In the genomic region with DNA sequence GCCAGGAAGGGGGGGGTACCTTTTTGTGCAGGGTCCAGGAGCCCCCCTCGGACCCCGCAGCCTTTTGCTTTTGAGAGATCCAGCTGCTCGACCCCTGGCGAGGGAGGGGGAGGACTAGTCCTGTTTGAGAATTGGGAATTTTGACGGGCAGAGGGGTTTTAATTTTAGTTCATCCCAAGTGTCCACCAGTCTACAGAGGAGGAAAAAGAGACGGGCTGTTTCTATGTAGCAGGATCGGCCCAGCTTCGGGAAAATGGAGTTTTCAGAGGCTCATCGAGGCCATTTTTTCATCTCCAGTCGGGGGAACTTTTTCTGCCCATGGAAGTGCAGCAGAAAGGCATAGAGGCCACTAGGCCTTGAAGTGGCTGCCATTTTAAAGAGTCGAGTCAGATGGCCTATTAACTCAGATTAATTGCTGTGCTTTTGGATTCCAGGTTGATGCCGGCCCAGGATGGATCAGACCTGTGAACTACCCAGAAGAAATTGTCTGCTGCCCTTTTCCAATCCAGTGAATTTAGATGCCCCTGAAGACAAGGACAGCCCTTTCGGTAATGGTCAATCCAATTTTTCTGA, we compare ENCODE assay signal across 8 cellular contexts. TPM values are rescaled to one million over a fixed set of nuclear protein-coding genes. Genes with fewer than 3 reads are reported as not detected.
DNase-seq lines count a peak whose midpoint lies in the region; ATAC-seq and TF ChIP-seq lines count a peak whose summit lies in the region.

No MANE protein-coding gene starts in this region.

- H3K36me3 ChIP-seq in HUES64 (ENCODE audit: insufficient read depth, low read length) = peaks cover 43% of the 10 kb centered on the region
- H3K36me3 ChIP-seq in mesodermal cell (ENCODE audit: control insufficient read depth, insufficient read depth, low read length) = peaks cover 47% of the 10 kb centered on the region

- DNase-seq in AG09309 (ENCODE audit: low read depth) (no peak), astrocyte of the spinal cord (ENCODE audit: low read depth, low spot score) (peak; percentile 32), SKM-1 (lab: John Stamatoyannopoulos, UW; ENCODE audit: unreplicated experiment) (no peak)
- DNase-seq in effector CD8-positive, alpha-beta T cell (lab: John Stamatoyannopoulos, UW) = no peak

- peak overlapping the region; percentile 94 for H3K27ac ChIP-seq in HUES64 (ENCODE audit: low read depth, low read length)
- H3K27ac ChIP-seq in mesodermal cell (ENCODE audit: low read depth, low read length, severe bottlenecking) = peak overlapping the region; percentile 84

- H3K9me3 ChIP-seq in HUES64 (ENCODE audit: insufficient read depth, low read depth, low read length) (no peaks in the 10 kb centered on the region), mesodermal cell (ENCODE audit: control insufficient read depth, low read length) (no peaks in the 10 kb centered on the region)

- H3K4me1 ChIP-seq in HUES64 (ENCODE audit: insufficient read depth, low read length) (peaks cover 33% of the 10 kb centered on the region), mesodermal cell (ENCODE audit: control insufficient read depth, insufficient read depth, low read length, poor library complexity, severe bottlenecking) (peaks cover 38% of the 10 kb centered on the region)

- H3K27me3 ChIP-seq in HUES64 (ENCODE audit: insufficient read depth, low read length) = no peaks in the 10 kb centered on the region

- H3K4me3 ChIP-seq in AG09309 (ENCODE audit: control insufficient read depth, low read depth, low read length) (peak overlapping the region; percentile 53), HUES64 (ENCODE audit: low read length) (peak overlapping the region; percentile 84), astrocyte of the spinal cord (ENCODE audit: low read depth, low read length) (peak overlapping the region; percentile 54), mesodermal cell (ENCODE audit: extremely low read depth, insufficient read depth, low read length, poor library complexity, severe bottlenecking) (peak overlapping the region; percentile 78)

- TF ChIP-seq CTCF in AG09309 (IDR thresholded peaks at IDR 0.05; ENCODE audit: control insufficient read depth, insufficient read depth, low read depth, low read length, missing control alignments) (no peak), astrocyte of the spinal cord (IDR thresholded peaks at IDR 0.05; ENCODE audit: low read depth, low read length) (no peak)

- peak overlapping the region; percentile 99 for H3K9ac ChIP-seq in HUES64 (ENCODE audit: low read depth, low read length)

- 26% methylated on average over 13 of the region's 13 CpGs for WGBS in HUES64
- 18 to 25% methylated on average over 13 of the region's 13 CpGs for WGBS in mesodermal cell (ENCODE audit: insufficient coverage in 2 of 2), 2 experiments

- ATAC-seq in HG03469 (IDR thresholded peaks at IDR 0.05; ENCODE audit: unreplicated experiment) (no peak), HG02610 (IDR thresholded peaks at IDR 0.05; ENCODE audit: unreplicated experiment) (no peak)

- in situ Hi-C loops in astrocyte of the spinal cord (cut with HindIII; ENCODE audit: low sequenced_read_pairs) = no loop called here

RNA-seq across cellular contexts. Expression of gene NSD1, which starts 1.2 kb away (rescaled TPM):
- 47.0 TPM for polyA plus RNA-seq in HUES64 (2013, experiment 1 of 2)
- polyA plus RNA-seq in HUES64 (2013, experiment 2 of 2) = 40.2 TPM
- 29.5 TPM for polyA plus RNA-seq in mesodermal cell (2013, experiment 1 of 2)
- 27.7 TPM for polyA plus RNA-seq in mesodermal cell (2013, experiment 2 of 2)

RNA-seq across cellular contexts. Expression of gene FGFR4, which starts 48.0 kb away (rescaled TPM):
- polyA plus RNA-seq in HUES64 (2013, experiment 1 of 2) = 41.5 TPM
- polyA plus RNA-seq in HUES64 (2013, experiment 2 of 2) = 41.3 TPM
- polyA plus RNA-seq in mesodermal cell (2013, experiment 1 of 2) = 14.2 TPM
- polyA plus RNA-seq in mesodermal cell (2013, experiment 2 of 2) = 12.3 TPM
